Comparison of ENCODE assay signal across 27 cellular contexts in the genomic region with DNA sequence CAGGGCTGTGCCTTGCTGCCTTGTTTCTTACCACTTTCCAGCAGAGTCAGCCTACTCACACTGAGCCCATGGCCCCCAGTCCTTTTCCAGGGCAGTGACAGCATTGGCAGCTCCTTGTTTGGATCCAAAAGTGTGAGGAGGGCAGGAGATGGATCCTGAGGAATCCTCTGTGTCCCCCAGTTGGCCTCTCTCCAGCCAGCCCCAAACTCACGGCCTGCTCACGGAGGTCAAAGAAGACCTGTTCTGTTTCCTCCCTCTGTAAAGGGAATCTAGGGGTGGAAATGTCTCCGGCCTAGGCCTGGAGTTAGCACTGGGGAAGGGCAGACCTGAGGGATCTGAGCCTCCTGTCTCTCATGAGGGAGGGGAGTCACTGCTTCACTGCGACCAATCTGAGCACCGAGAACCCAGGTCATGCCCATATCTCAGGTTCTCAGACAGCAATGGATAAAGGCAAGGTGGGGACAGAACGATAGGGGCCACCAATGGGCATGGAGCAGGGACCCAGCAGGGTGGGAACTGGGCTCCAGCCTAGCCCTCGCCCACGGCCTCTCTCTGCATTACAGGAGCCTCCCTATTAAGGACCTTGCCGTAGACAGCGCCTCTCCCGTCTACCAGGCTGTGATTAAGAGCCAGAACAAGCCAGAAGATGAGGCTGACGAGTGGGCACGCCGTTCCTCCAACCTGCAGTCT. TPM values are rescaled to one million over a fixed set of nuclear protein-coding genes. Genes with fewer than 3 reads are reported as not detected.
"Had no signal": no experiment of that assay in that cellular context is flagged by ENCODE, and none has a peak within 500 bp of the region (broad histone marks: within the 10 kb centered on the region; RNA-seq: fewer than 3 reads in every experiment).

No MANE protein-coding gene starts in this region.

- H3K36me3 Mint-ChIP-seq: activated naive CD8-positive, alpha-beta T cell; mesothelial cell of epicardium; stimulated activated naive B cell treated with anti-CD40 and anti-IgM and Interleukin-4, amounts not matched to agents 10 μg/mL and 1 μg/mL and 100 μg/mL, for 72 hours had no signal

- H3K27ac Mint-ChIP-seq: activated naive CD8-positive, alpha-beta T cell; activated T-cell treated with anti-CD3 and anti-CD28 coated beads, Interleukin-2, amount 50 U/mL, for 24 hours; activated T-helper 2 cell treated with anti-CD3 and anti-CD28 coated beads, Interferon-gamma antibody, Interleukin-2, Interleukin-4, amounts not matched to agents 10 μg/mL and 5 μg/mL and 100 μg/mL, durations not matched to agents 14 hours and 24 hours and 36 hours; dendritic cell treated with granulocyte-macrophage colony-stimulating factor and Interleukin-4, amounts not matched to agents 40 ng/mL and 50 ng/mL, for 4 days; mesothelial cell of epicardium; nephron; stimulated activated naive B cell treated with anti-CD40 and anti-IgM and Interleukin-4, amounts not matched to agents 10 μg/mL and 1 μg/mL and 100 μg/mL, for 72 hours; T-helper 1 cell treated with Interleukin-12 subunit alpha and Interleukin-12 subunit beta and Interleukin-4 antibody, amounts not matched to agents 30 μg/mL and 1 μg/mL, for 36 hours had no signal

- ATAC-seq: foreskin keratinocyte; left lobe of liver; sciatic nerve; stimulated activated naive B cell treated with anti-CD40 and anti-IgM and Interleukin-4, amounts not matched to agents 10 μg/mL and 1 μg/mL and 100 μg/mL, for 72 hours had no signal

- H3K36me3 ChIP-seq: adrenal gland, upper lobe of left lung had no signal

- H2AFZ ChIP-seq: parathyroid adenoma had no signal

- H3K4me3 Mint-ChIP-seq: activated naive CD8-positive, alpha-beta T cell; activated T-cell treated with anti-CD3 and anti-CD28 coated beads, Interleukin-2, amount 50 U/mL, for 24 hours; dendritic cell treated with granulocyte-macrophage colony-stimulating factor and Interleukin-4, amounts not matched to agents 40 ng/mL and 50 ng/mL, for 4 days; mesothelial cell of epicardium; nephron; stimulated activated naive B cell treated with anti-CD40 and anti-IgM and Interleukin-4, amounts not matched to agents 10 μg/mL and 1 μg/mL and 100 μg/mL, for 72 hours; T-helper 1 cell treated with Interleukin-12 subunit alpha and Interleukin-12 subunit beta and Interleukin-4 antibody, amounts not matched to agents 30 μg/mL and 1 μg/mL, for 36 hours had no signal

- H3K27ac ChIP-seq: adrenal gland, foreskin keratinocyte, parathyroid adenoma, testis, upper lobe of left lung had no signal

- H3K4me3 ChIP-seq: adrenal gland, testis, upper lobe of left lung had no signal

- H3K4me1 ChIP-seq: adrenal gland, foreskin keratinocyte had no signal

- H3K27me3 ChIP-seq: adrenal gland, testis, upper lobe of left lung had no signal

- H3K27me3 Mint-ChIP-seq: activated naive CD8-positive, alpha-beta T cell; activated T-cell treated with anti-CD3 and anti-CD28 coated beads, Interleukin-2, amount 50 U/mL, for 24 hours had no signal

- H3K9me3 ChIP-seq: adrenal gland, testis, upper lobe of left lung had no signal

- H3K9me3 Mint-ChIP-seq: activated T-cell treated with anti-CD3 and anti-CD28 coated beads, Interleukin-2, amount 50 U/mL, for 24 hours; activated T-helper 2 cell treated with anti-CD3 and anti-CD28 coated beads, Interferon-gamma antibody, Interleukin-2, Interleukin-4, amounts not matched to agents 10 μg/mL and 5 μg/mL and 100 μg/mL, durations not matched to agents 14 hours and 24 hours and 36 hours; dendritic cell treated with granulocyte-macrophage colony-stimulating factor and Interleukin-4, amounts not matched to agents 40 ng/mL and 50 ng/mL, for 4 days; mesothelial cell of epicardium; nephron; stimulated activated naive B cell treated with anti-CD40 and anti-IgM and Interleukin-4, amounts not matched to agents 10 μg/mL and 1 μg/mL and 100 μg/mL, for 72 hours; T-helper 1 cell treated with Interleukin-12 subunit alpha and Interleukin-12 subunit beta and Interleukin-4 antibody, amounts not matched to agents 30 μg/mL and 1 μg/mL, for 36 hours had no signal

- H3K9ac ChIP-seq: parathyroid adenoma had no signal

- DNase-seq: activated CD4-positive, alpha-beta T cell treated with anti-CD3 and anti-CD28 coated beads for 1 hour; activated naive CD4-positive, alpha-beta T cell; activated T-cell treated with anti-CD3 and anti-CD28 coated beads, Interleukin-2, amount 50 U/mL, for 24 hours; adrenal gland; effector CD4-positive, alpha-beta T cell; erythroblast; foreskin keratinocyte; nucleus accumbens; SHP77; stimulated activated CD4-positive, alpha-beta T cell treated with anti-CD3 and anti-CD28 coated beads, Interleukin-2, amount 100 ng/mL, for 48 hours; stimulated activated CD8-positive, alpha-beta memory T cell treated with anti-CD3 and anti-CD28 coated beads, Interleukin-4, amount 100 ng/mL, for 48 hours; stimulated activated naive B cell treated with anti-CD40 and anti-IgM and Interleukin-4, amounts not matched to agents 10 μg/mL and 1 μg/mL and 100 μg/mL, for 72 hours; T1000; testis; upper lobe of left lung had no signal

RNA-seq across cellular contexts. Expression of a gene that starts 23.2 kb away (rescaled TPM):
- total RNA-seq: activated T-helper 2 cell treated with anti-CD3 and anti-CD28 coated beads, Interferon-gamma antibody, Interleukin-2, Interleukin-4, amounts not matched to agents 10 μg/mL and 5 μg/mL and 100 μg/mL, durations not matched to agents 14 hours and 24 hours and 36 hours; foreskin keratinocyte; lung microvascular endothelial cell had no signal
- polyA plus RNA-seq: foreskin keratinocyte had no signal

RNA-seq across cellular contexts. Expression of a gene that starts 37.1 kb away (rescaled TPM):
- total RNA-seq: activated T-helper 2 cell treated with anti-CD3 and anti-CD28 coated beads, Interferon-gamma antibody, Interleukin-2, Interleukin-4, amounts not matched to agents 10 μg/mL and 5 μg/mL and 100 μg/mL, durations not matched to agents 14 hours and 24 hours and 36 hours; chondrocyte; foreskin keratinocyte; left lobe of liver; lung microvascular endothelial cell; mesothelial cell of epicardium; upper lobe of left lung had no signal
- polyA plus RNA-seq: foreskin keratinocyte, keratinocyte had no signal
